Comparison of ENCODE assay signal across 8 cellular contexts in the genomic region with DNA sequence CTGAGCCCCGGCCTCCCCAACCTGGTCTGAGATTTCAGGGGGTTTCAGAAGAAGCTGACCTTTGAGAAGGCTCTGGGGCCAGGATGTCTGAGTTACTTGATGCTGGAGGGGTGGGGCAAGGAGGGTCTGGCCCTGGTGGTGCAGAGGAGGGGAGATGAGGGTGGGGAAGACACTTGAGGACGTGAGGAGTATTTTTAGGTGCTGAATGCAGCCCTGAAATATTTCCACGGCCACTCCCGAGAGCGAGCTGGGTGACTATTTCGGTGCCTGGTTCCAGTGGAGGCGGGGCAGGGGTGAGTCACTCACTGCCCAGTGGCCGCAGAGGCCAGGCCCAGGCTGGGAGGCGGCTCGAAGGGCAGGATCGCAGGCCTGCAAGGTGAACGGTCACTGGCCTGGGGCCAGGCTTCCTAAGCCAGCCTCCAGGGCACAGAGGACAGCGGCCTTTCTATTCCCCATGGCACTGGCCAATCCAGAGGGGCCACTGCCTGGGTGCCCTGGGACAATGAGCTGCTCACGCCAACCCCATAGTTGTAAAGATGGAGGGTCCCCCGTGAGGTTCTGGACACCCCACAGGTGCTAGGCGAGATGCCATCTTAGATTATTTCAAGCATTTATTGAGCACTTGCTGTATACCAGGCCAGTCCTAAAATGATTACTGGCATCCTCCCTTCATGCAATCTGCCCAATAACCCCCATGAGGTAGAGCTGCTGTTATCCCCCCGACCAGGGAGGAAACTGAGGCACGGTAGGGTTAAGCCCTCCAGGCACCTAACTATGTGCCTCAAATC. TPM values are rescaled to one million over a fixed set of nuclear protein-coding genes. Genes with fewer than 3 reads are reported as not detected.
DNase-seq lines count a peak whose midpoint lies in the region; ATAC-seq lines count a peak whose summit lies in the region.

No MANE protein-coding gene starts in this region.

- no peak overlapping the region for H3K4me3 ChIP-seq in MG63

- no peaks in the 10 kb centered on the region for H3K27me3 ChIP-seq in MG63

- H3K9me3 ChIP-seq in MG63: no peaks in the 10 kb centered on the region

- DNase-seq in A172 (ENCODE audit: low spot score) (peak; percentile 90), MG63 (peak; percentile 98), dedifferentiated amniotic fluid mesenchymal stem cell (ENCODE audit: extremely low spot score) (peak; percentile 66), lung microvascular endothelial cell (ENCODE audit: low read depth in 2 of 2) (peak; percentile 32 to 48), middle frontal gyrus (ENCODE audit: extremely low spot score, low spot score) (no peak), NCI-H2081 treated with DMSO at 0.1 percent for 48 hours (lab: John Stamatoyannopoulos, UW) (no peak)
- DNase-seq in central memory CD4-positive, alpha-beta T cell: no peak

- H3K36me3 ChIP-seq in MG63: peaks cover 8% of the 10 kb centered on the region

- ATAC-seq in GM18870 (IDR thresholded peaks at IDR 0.05; ENCODE audit: unreplicated experiment): no peak

RNA-seq across cellular contexts. Expression of a gene that starts 19.7 kb away (rescaled TPM):
- total RNA-seq in A172 (2014; rRNA removed; shearing (Covaris generic)): 91.3 and 129 TPM in 2 replicates
- 85.7 and 102 TPM in 2 replicates for total RNA-seq in MG63 (2014; rRNA removed; shearing (Covaris generic); ENCODE audit: low replicate concordance)
- total RNA-seq in lung microvascular endothelial cell: 55.4 and 117 TPM in 2 replicates

RNA-seq across cellular contexts. Expression of a gene that starts 21.8 kb away (rescaled TPM):
- 403 and 478 TPM in 2 replicates for total RNA-seq in A172 (2014; rRNA removed; shearing (Covaris generic))
- 335 and 636 TPM in 2 replicates for total RNA-seq in MG63 (2014; rRNA removed; shearing (Covaris generic); ENCODE audit: low replicate concordance)
- total RNA-seq in lung microvascular endothelial cell: 86.1 and 110 TPM in 2 replicates

RNA-seq across cellular contexts. Expression of a gene that starts 26.9 kb away (rescaled TPM):
- 0.69 and 1.2 TPM in 2 replicates for total RNA-seq in A172 (2014; rRNA removed; shearing (Covaris generic))
- total RNA-seq in MG63 (2014; rRNA removed; shearing (Covaris generic); ENCODE audit: low replicate concordance): 0.03 and 0.05 TPM in 2 replicates
- total RNA-seq in lung microvascular endothelial cell: under 0.01 TPM in 2 replicates

RNA-seq across cellular contexts. Expression of a gene that starts 39.3 kb away (rescaled TPM):
- total RNA-seq in A172 (2014; rRNA removed; shearing (Covaris generic)): 14.6 and 19.1 TPM in 2 replicates
- 5.5 and 11.2 TPM in 2 replicates for total RNA-seq in MG63 (2014; rRNA removed; shearing (Covaris generic); ENCODE audit: low replicate concordance)
- 12.1 and 14.8 TPM in 2 replicates for total RNA-seq in lung microvascular endothelial cell

Comparison
In these comparisons a context has a peak if more than half of its experiments do, and no peak if none do; other contexts are left out.
1. DNase-seq: peak in A172 (single experiment), MG63 (single experiment), dedifferentiated amniotic fluid mesenchymal stem cell (single experiment) and lung microvascular endothelial cell (2 of 2); none in central memory CD4-positive, alpha-beta T cell (single experiment), middle frontal gyrus (single experiment) and NCI-H2081 treated with DMSO at 0.1 percent for 48 hours (single experiment).